ENCODE assay signal across 8 cellular contexts in the genomic region with DNA sequence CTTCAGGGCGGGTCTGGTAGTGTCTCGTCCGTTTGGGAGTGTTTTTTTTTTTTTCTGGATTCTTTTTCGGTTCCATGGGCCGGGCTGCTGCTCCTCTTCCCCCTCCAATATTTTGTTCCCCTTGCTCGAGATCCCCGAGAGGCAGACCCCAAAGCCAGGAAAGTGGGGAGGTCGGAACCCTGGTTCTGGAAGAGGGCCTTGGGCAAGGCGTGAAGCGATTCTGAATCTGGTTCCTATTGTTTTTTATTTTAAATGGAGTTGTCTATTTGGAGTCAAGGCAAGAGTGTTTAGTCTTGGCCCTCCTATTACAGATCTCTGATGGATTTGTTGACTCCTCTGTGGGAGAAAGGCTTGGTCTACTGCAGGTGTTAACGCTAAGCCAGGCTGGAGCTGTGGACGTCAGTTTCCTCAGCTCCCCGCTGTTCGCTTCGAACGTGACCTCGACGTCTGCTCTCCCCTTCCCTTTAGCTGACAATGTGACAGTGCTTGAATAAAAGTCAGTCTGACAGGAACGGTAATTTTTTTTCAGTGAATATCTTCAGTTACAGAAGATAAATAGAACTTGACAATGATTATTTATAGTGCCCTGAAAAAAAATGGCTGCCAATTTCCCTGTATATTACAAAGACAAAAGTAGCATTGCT. TPM values are rescaled to one million over a fixed set of nuclear protein-coding genes. Genes with fewer than 3 reads are reported as not detected.
DNase-seq lines count a peak whose midpoint lies in the region; ATAC-seq, FAIRE-seq and TF ChIP-seq lines count a peak whose summit lies in the region.

No MANE protein-coding gene starts in this region.

- CTCF ChIA-PET in Calu3 (lab: Charles Lee) (interaction anchor here (0.9 to 1.1 kb wide), 2 partner anchors 146 to 157 kb away, joined by 3 to 8 read pairs; no protein-coding TSS in a partner anchor), MCF 10A (lab: Yijun Ruan, JAX) (interaction anchor here (0.5 to 5.9 kb wide), 6 partner anchors 64 to 563 kb away, joined by 3 to 100 read pairs (median 5); no protein-coding TSS in a partner anchor)

- intact Hi-C loops in Calu3 (cut with micrococcal nuclease; ENCODE audit: unreplicated experiment), result no loop called here
- intact Hi-C loops in MCF 10A (cut with micrococcal nuclease), result loop anchor here (5.0 kb wide), 1 partner anchor 70 kb away; the partner anchor contains the start of gene EFR3B

- H3K9me3 Mint-ChIP-seq in Calu3 (ENCODE audit: low read depth, unreplicated experiment), result no peaks in the 10 kb centered on the region
- H3K9me3 Mint-ChIP-seq in T-helper 1 cell treated with Interleukin-12 subunit alpha and Interleukin-12 subunit beta and Interleukin-4 antibody, amounts not matched to agents 30 μg/mL and 1 μg/mL, for 36 hours, result no peaks in the 10 kb centered on the region
- H3K9me3 Mint-ChIP-seq in MCF 10A (ENCODE audit: unreplicated experiment), result no peaks in the 10 kb centered on the region

- H3K4me1 Mint-ChIP-seq in Calu3 (ENCODE audit: low read depth, unreplicated experiment) (peaks cover 6% of the 10 kb centered on the region), MCF 10A (ENCODE audit: insufficient read depth, unreplicated experiment) (no peaks in the 10 kb centered on the region)
- peaks cover 17% of the 10 kb centered on the region for H3K4me1 Mint-ChIP-seq in T-helper 1 cell treated with Interleukin-12 subunit alpha and Interleukin-12 subunit beta and Interleukin-4 antibody, amounts not matched to agents 30 μg/mL and 1 μg/mL, for 36 hours (ENCODE audit: low read depth)

- H3K27ac Mint-ChIP-seq in Calu3 (ENCODE audit: unreplicated experiment) (peak overlapping the region; percentile 100), MCF 10A (ENCODE audit: low read depth, unreplicated experiment) (peak overlapping the region; percentile 100)
- peak overlapping the region; percentile 100 for H3K27ac Mint-ChIP-seq in T-helper 1 cell treated with Interleukin-12 subunit alpha and Interleukin-12 subunit beta and Interleukin-4 antibody, amounts not matched to agents 30 μg/mL and 1 μg/mL, for 36 hours

- peak; percentile 88 for FAIRE-seq in islet of Langerhans (lab: Jason Lieb, UNC)

- peak; percentile 21 for DNase-seq in Calu3
- DNase-seq in KG1 (lab: John Stamatoyannopoulos, UW), result peak; percentile 56
- DNase-seq in MCF 10A (ENCODE audit: unreplicated experiment), result peak; percentile 49
- peak; percentile 1 to 12 for DNase-seq in stimulated activated CD4-positive, alpha-beta T cell treated with anti-CD3 and anti-CD28 coated beads, Interleukin-12 subunit alpha, Interleukin-12 subunit beta, amount 100 ng/mL, for 24 hours (ENCODE audit: low read depth in 2 of 2)

- H3K4me3 Mint-ChIP-seq in Calu3 (ENCODE audit: low read depth, unreplicated experiment) (peak overlapping the region; percentile 99), MCF 10A (ENCODE audit: unreplicated experiment) (peak overlapping the region; percentile 94)
- peak overlapping the region; percentile 96 for H3K4me3 Mint-ChIP-seq in T-helper 1 cell treated with Interleukin-12 subunit alpha and Interleukin-12 subunit beta and Interleukin-4 antibody, amounts not matched to agents 30 μg/mL and 1 μg/mL, for 36 hours

- H3K27me3 Mint-ChIP-seq in Calu3 (ENCODE audit: unreplicated experiment), result no peaks in the 10 kb centered on the region
- no peaks in the 10 kb centered on the region for H3K27me3 Mint-ChIP-seq in T-helper 1 cell treated with Interleukin-12 subunit alpha and Interleukin-12 subunit beta and Interleukin-4 antibody, amounts not matched to agents 30 μg/mL and 1 μg/mL, for 36 hours (ENCODE audit: low read depth)
- H3K27me3 Mint-ChIP-seq in MCF 10A (ENCODE audit: insufficient read depth, unreplicated experiment), result no peaks in the 10 kb centered on the region

- POLR2A ChIA-PET in MCF 10A (lab: Yijun Ruan, JAX), result interaction anchor here (0.9 to 1.7 kb wide), 10 partner anchors 11 to 223 kb away, joined by 3 to 10 read pairs (median 4); partner anchors contain the start of genes CENPO, EFR3B and PTRHD1

- TF ChIP-seq CTCF in Calu3 (IDR thresholded peaks at IDR 0.05; ENCODE audit: unreplicated experiment) (no peak), MCF 10A (IDR thresholded peaks at IDR 0.05; ENCODE audit: unreplicated experiment) (no peak)

- H3K36me3 Mint-ChIP-seq in Calu3 (ENCODE audit: insufficient read depth, unreplicated experiment), result peaks cover 22% of the 10 kb centered on the region
- H3K36me3 Mint-ChIP-seq in T-helper 1 cell treated with Interleukin-12 subunit alpha and Interleukin-12 subunit beta and Interleukin-4 antibody, amounts not matched to agents 30 μg/mL and 1 μg/mL, for 36 hours (ENCODE audit: low read depth), result no peaks in the 10 kb centered on the region
- peaks cover 12% of the 10 kb centered on the region for H3K36me3 Mint-ChIP-seq in MCF 10A (ENCODE audit: insufficient read depth, unreplicated experiment)

- BruUV-seq in Calu3 (replicated peaks; lab: Mats Ljungman, UMichigan) (TSS peak; percentile 92), MCF 10A (replicated peaks; lab: Mats Ljungman, UMichigan) (TSS peak; percentile 88)

- ATAC-seq in HG03039 (IDR thresholded peaks at IDR 0.05; ENCODE audit: unreplicated experiment) (no peak), GM19035 (IDR thresholded peaks at IDR 0.05; ENCODE audit: unreplicated experiment) (no peak)

RNA-seq across cellular contexts. Expression of gene DNAJC27, which starts 0.7 kb away (rescaled TPM):
- total RNA-seq in Calu3 (2022) (4.6 and 4.9 TPM in 2 replicates), MCF 10A (2022) (5.8 and 7.1 TPM in 2 replicates)

RNA-seq across cellular contexts. Expression of gene ADCY3, which starts 52.4 kb away (rescaled TPM):
- total RNA-seq in Calu3 (2022) (57.6 and 63.7 TPM in 2 replicates), MCF 10A (2022) (50.3 and 62.9 TPM in 2 replicates)
